8 cellular contexts compared by ENCODE assay signal in genomic region chr7:92133737-92134270, GRCh38. TPM values are rescaled to one million over a fixed set of nuclear protein-coding genes. Genes with fewer than 3 reads are reported as not detected.
DNase-seq lines count a peak whose midpoint lies in the region; ATAC-seq and TF ChIP-seq lines count a peak whose summit lies in the region.

No MANE protein-coding gene starts in this region.

- TF ChIP-seq CTCF in HL-60 (IDR thresholded peaks at IDR 0.05; ENCODE audit: insufficient read depth, low read length) = peak; percentile 69
- peak; percentile 85 for TF ChIP-seq CTCF in fibroblast of pulmonary artery (IDR thresholded peaks at IDR 0.05; ENCODE audit: low read length, missing control alignments)

- no peaks in the 10 kb centered on the region for H3K9me3 Mint-ChIP-seq in activated T-helper 17 cell treated with anti-CD3 and anti-CD28 coated beads, Interleukin-2, amount 50 U/mL, for 72 hours
- H3K9me3 Mint-ChIP-seq in natural killer cell treated with Interleukin-12 subunit alpha and Interleukin-12 subunit beta and Interleukin-15 and Interleukin-18, amount 100 ng/mL, for 72 hours = no peaks in the 10 kb centered on the region

- peaks cover 15% of the 10 kb centered on the region for H3K4me1 Mint-ChIP-seq in activated T-helper 17 cell treated with anti-CD3 and anti-CD28 coated beads, Interleukin-2, amount 50 U/mL, for 72 hours
- peaks cover 27% of the 10 kb centered on the region in 2 donors for H3K4me1 Mint-ChIP-seq in natural killer cell treated with Interleukin-12 subunit alpha and Interleukin-12 subunit beta and Interleukin-15 and Interleukin-18, amount 100 ng/mL, for 72 hours (ENCODE audit: low read depth in 2 of 2)

- peak; percentile 18 for ATAC-seq in GM19467 (IDR thresholded peaks at IDR 0.05; ENCODE audit: unreplicated experiment)
- peak; percentile 48 for ATAC-seq in activated T-helper 17 cell treated with anti-CD3 and anti-CD28 coated beads, Interleukin-2, amount 50 U/mL, for 72 hours (replicated peaks)
- peak; percentile 55 to 65 for ATAC-seq in natural killer cell treated with Interleukin-12 subunit alpha and Interleukin-12 subunit beta and Interleukin-15 and Interleukin-18, amount 100 ng/mL, for 72 hours
- ATAC-seq in stimulated activated naive CD8-positive, alpha-beta T cell treated with anti-CD3 and anti-CD28 coated beads, Interleukin-15, Interleukin-2, amounts not matched to agents 100 U/mL and 50 U/mL, for 24 hours = peak; percentile 30

- H3K27ac ChIP-seq in HL-60 (replicated peaks) = peak overlapping the region; percentile 92

- H3K27ac Mint-ChIP-seq in activated T-helper 17 cell treated with anti-CD3 and anti-CD28 coated beads, Interleukin-2, amount 50 U/mL, for 72 hours = peak overlapping the region; percentile 98
- H3K27ac Mint-ChIP-seq in natural killer cell treated with Interleukin-12 subunit alpha and Interleukin-12 subunit beta and Interleukin-15 and Interleukin-18, amount 100 ng/mL, for 72 hours = peak overlapping the region; percentile 95 to 99

- H3K27me3 ChIP-seq in HL-60 (ENCODE audit: insufficient read depth, poor library complexity, severe bottlenecking) = no peaks in the 10 kb centered on the region

- H3K27me3 Mint-ChIP-seq in activated T-helper 17 cell treated with anti-CD3 and anti-CD28 coated beads, Interleukin-2, amount 50 U/mL, for 72 hours = no peaks in the 10 kb centered on the region
- H3K27me3 Mint-ChIP-seq in natural killer cell treated with Interleukin-12 subunit alpha and Interleukin-12 subunit beta and Interleukin-15 and Interleukin-18, amount 100 ng/mL, for 72 hours = peaks cover 0 to 4% of the 10 kb centered on the region in 2 donors

- H3K4me3 Mint-ChIP-seq in activated T-helper 17 cell treated with anti-CD3 and anti-CD28 coated beads, Interleukin-2, amount 50 U/mL, for 72 hours = peak overlapping the region; percentile 95
- peak overlapping the region; percentile 93 for H3K4me3 Mint-ChIP-seq in natural killer cell treated with Interleukin-12 subunit alpha and Interleukin-12 subunit beta and Interleukin-15 and Interleukin-18, amount 100 ng/mL, for 72 hours

- peak overlapping the region; percentile 93 for H3K4me3 ChIP-seq in HL-60 (replicated peaks; ENCODE audit: insufficient read depth, low read length)
- H3K4me3 ChIP-seq in fibroblast of pulmonary artery (replicated peaks; ENCODE audit: low read depth, low read length) = peak overlapping the region; percentile 84

- DNase-seq in COLO668 (lab: John Stamatoyannopoulos, UW; ENCODE audit: unreplicated experiment) = peak; percentile 81
- DNase-seq in HL-60 (ENCODE audit: low read depth in 1 of 2, low spot score in 1 of 2) = peak; percentile 40 to 65
- peak; percentile 100 for DNase-seq in OCI-M1 (lab: John Stamatoyannopoulos, UW)
- peak; percentile 67 for DNase-seq in fibroblast of pulmonary artery (ENCODE audit: low read depth)
- DNase-seq in natural killer cell treated with Interleukin-12 subunit alpha and Interleukin-12 subunit beta and Interleukin-15 and Interleukin-18, amount 100 ng/mL, for 72 hours (ENCODE audit: low spot score) = peak; percentile 80
- DNase-seq in stimulated activated naive CD8-positive, alpha-beta T cell treated with anti-CD3 and anti-CD28 coated beads, Interleukin-15, Interleukin-2, amounts not matched to agents 100 U/mL and 50 U/mL, for 24 hours = peak; percentile 71

- peaks cover 46% of the 10 kb centered on the region for H3K36me3 Mint-ChIP-seq in activated T-helper 17 cell treated with anti-CD3 and anti-CD28 coated beads, Interleukin-2, amount 50 U/mL, for 72 hours (ENCODE audit: low read depth)
- peaks cover 16% of the 10 kb centered on the region for H3K36me3 Mint-ChIP-seq in natural killer cell treated with Interleukin-12 subunit alpha and Interleukin-12 subunit beta and Interleukin-15 and Interleukin-18, amount 100 ng/mL, for 72 hours

RNA-seq across cellular contexts. Expression of gene CYP51A1, which starts 0.5 kb away (rescaled TPM):
- total RNA-seq in activated T-helper 17 cell treated with anti-CD3 and anti-CD28 coated beads, Interleukin-2, amount 50 U/mL, for 72 hours = 10 to 100 TPM; 40.3 to 51.5 TPM
- 10 to 100 TPM; 62.5 to 74.6 TPM for total RNA-seq in natural killer cell treated with Interleukin-12 subunit alpha and Interleukin-12 subunit beta and Interleukin-15 and Interleukin-18, amount 100 ng/mL, for 72 hours

RNA-seq across cellular contexts. Expression of gene LRRD1, which starts 45.1 kb away (rescaled TPM):
- total RNA-seq in activated T-helper 17 cell treated with anti-CD3 and anti-CD28 coated beads, Interleukin-2, amount 50 U/mL, for 72 hours = under 1 TPM in 1 of 2 donors, not detected in 1; 0.19 TPM
- total RNA-seq in natural killer cell treated with Interleukin-12 subunit alpha and Interleukin-12 subunit beta and Interleukin-15 and Interleukin-18, amount 100 ng/mL, for 72 hours = not detected

Comparison
In these comparisons a context has a peak if more than half of its experiments do, and no peak if none do; other contexts are left out.
1. Peak in every context shown above with its lines: DNase-seq, ATAC-seq, H3K4me3 ChIP-seq and H3K27ac ChIP-seq.